1 cellular context compared by ENCODE assay signal in genomic region chr2:27378809-27379290, GRCh38.
TF ChIP-seq lines count a peak whose summit lies in the region.

No MANE protein-coding gene starts in this region.

TF ChIP-seq in IMR-90, 13 proteins besides CTCF, POLR2A, EP300 and RAD21:
- TF ChIP-seq MXI1 (IDR thresholded peaks at IDR 0.05; ENCODE audit: borderline replicate concordance, low read depth, low read length) (no peak), RFX5 (IDR thresholded peaks at IDR 0.05; ENCODE audit: low read depth, low read length) (no peak), USF2 (IDR thresholded peaks at IDR 0.05; ENCODE audit: low read depth, low read length) (no peak), BHLHE40 (IDR thresholded peaks at IDR 0.05; ENCODE audit: low read depth, low read length) (no peak), FOS (IDR thresholded peaks at IDR 0.05; ENCODE audit: low read depth, low read length) (no peak), ELK1 (IDR thresholded peaks at IDR 0.05; ENCODE audit: borderline replicate concordance, low read depth, low read length) (no peak), CHD1 (IDR thresholded peaks at IDR 0.05; ENCODE audit: low read depth, low read length) (no peak), SMC3 (IDR thresholded peaks at IDR 0.05; ENCODE audit: low read depth, low read length) (no peak), MAZ (IDR thresholded peaks at IDR 0.05; ENCODE audit: borderline replicate concordance, low read depth, low read length) (no peak), MAFK (IDR thresholded peaks at IDR 0.05; ENCODE audit: low read depth, low read length) (no peak), RCOR1 (IDR thresholded peaks at IDR 0.05; ENCODE audit: insufficient replicate concordance, low read length) (no peak)
